In the genomic region with DNA sequence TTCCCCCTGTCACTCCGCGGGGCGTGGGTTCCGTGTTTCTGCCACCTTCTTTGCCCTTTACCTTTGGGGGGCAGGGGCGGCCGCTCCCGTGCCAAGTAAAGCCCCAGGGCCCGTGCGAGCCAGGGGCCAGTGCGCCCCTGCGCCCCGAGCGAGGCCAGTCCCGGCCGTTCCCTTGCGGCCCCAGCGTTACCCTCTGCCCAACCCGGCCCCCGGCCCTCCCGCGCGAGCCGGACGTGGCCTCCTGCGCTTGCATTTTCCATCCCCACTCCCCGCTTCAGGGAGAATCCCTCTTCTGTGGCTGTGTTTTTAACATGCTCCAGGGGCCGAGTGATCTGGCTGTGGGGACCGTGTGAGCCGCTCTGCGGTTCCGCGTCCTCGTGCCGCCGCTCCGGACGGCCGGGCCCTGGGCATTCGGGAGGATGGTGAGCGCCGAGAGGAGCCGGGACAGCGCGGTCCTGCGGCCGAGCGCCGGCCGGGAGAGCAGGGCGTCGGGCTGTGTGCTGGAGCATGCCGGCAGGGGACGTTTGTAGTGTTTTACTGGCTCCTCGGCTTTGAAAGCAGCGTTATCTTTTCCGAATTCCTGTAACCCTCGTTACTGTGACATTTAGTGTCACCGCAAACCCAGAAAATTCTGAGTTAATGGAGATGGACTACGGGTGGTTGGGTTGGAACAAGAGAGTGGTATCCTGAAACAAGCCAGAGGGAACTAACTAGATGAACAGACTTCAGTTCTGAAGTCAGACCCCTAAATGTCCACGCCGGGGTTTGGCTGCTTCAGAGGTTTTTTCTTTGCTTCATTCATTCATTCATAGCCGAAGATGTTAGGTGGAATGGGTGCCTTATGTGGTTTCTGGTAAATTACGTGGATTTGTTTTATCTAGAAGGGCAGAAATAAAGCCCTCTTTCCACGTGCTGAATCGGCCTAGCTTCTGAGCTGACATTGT, we compare ENCODE assay signal across 8 cellular contexts. TPM values are rescaled to one million over a fixed set of nuclear protein-coding genes. Genes with fewer than 3 reads are reported as not detected.
DNase-seq lines count a peak whose midpoint lies in the region; ATAC-seq and TF ChIP-seq lines count a peak whose summit lies in the region.

No MANE protein-coding gene starts in this region.

- H3K27me3 ChIP-seq in PC-9 (ENCODE audit: insufficient read depth, low read depth): no peaks in the 10 kb centered on the region
- H3K27me3 ChIP-seq in right atrium auricular region: no peaks in the 10 kb centered on the region

- H2AFZ ChIP-seq in PC-9: peak overlapping the region; percentile 76

- CTCF ChIA-PET in PC-9 (lab: Charles Lee): no interaction called here

- peak; percentile 57 for DNase-seq in NCI-H82 (lab: John Stamatoyannopoulos, UW)
- no peak for DNase-seq in NCI-H82 treated with DMSO at 0.1 percent for 48 hours (lab: John Stamatoyannopoulos, UW; ENCODE audit: unreplicated experiment)
- peak in 1 of 2 experiments; percentile 30 for DNase-seq in PC-9
- DNase-seq in right atrium auricular region (ENCODE audit: low spot score): no peak
- DNase-seq in pons (ENCODE audit: low spot score): peak; percentile 21
- DNase-seq in cerebellar nuclear complex (lab: John Stamatoyannopoulos, UW): no peak

- TF ChIP-seq CTCF in PC-9 (conservative IDR thresholded peaks at IDR 0.05) (no peak), right atrium auricular region (IDR thresholded peaks at IDR 0.05) (no peak)

- no peak for ATAC-seq in HG03354 (IDR thresholded peaks at IDR 0.05; ENCODE audit: poor library complexity, severe bottlenecking, unreplicated experiment)

- H4K20me1 ChIP-seq in PC-9 (ENCODE audit: insufficient read depth): peaks cover 12% of the 10 kb centered on the region; the same call in 1 of the 2 replicates

- H3K36me3 ChIP-seq in PC-9 (ENCODE audit: low read depth): no peaks in the 10 kb centered on the region
- H3K36me3 ChIP-seq in right atrium auricular region: no peaks in the 10 kb centered on the region

- POLR2A ChIA-PET in PC-9 (lab: Charles Lee; ENCODE audit: unreplicated experiment): interaction anchor here (0.8 kb wide), 1 partner anchor 146 kb away, joined by 7 read pairs; no protein-coding TSS in a partner anchor

- peaks cover 8% of the 10 kb centered on the region; the same call in 1 of the 2 replicates for H3F3A ChIP-seq in PC-9 (ENCODE audit: insufficient read depth, low read depth)

- H3K27ac ChIP-seq in PC-9: 0 out of 2 replicates have a peak overlapping the region, but pooled peaks have one; percentile 39
- peak overlapping the region; percentile 35 for H3K27ac ChIP-seq in angular gyrus (ENCODE audit: low read depth, low read length)
- peak overlapping the region; percentile 89 to 92 for H3K27ac ChIP-seq in right atrium auricular region

- no peaks in the 10 kb centered on the region for H3K9me2 ChIP-seq in PC-9 (ENCODE audit: insufficient read depth)

- peaks cover 28% of the 10 kb centered on the region for H3K4me1 ChIP-seq in PC-9 (replicated peaks; ENCODE audit: insufficient read depth)
- peaks cover 0 to 27% of the 10 kb centered on the region in 2 donors for H3K4me1 ChIP-seq in right atrium auricular region

- peak overlapping the region; percentile 93 for H3K4me3 ChIP-seq in PC-9
- peak overlapping the region; percentile 77 to 78 for H3K4me3 ChIP-seq in right atrium auricular region

- BruUV-seq in PC-9 (replicated peaks; lab: Mats Ljungman, UMichigan): TSS peak; percentile 35

- H3K79me2 ChIP-seq in PC-9 (ENCODE audit: low read depth): peaks cover 58% of the 10 kb centered on the region

- intact Hi-C loops in PC-9 (cut with micrococcal nuclease; ENCODE audit: unreplicated experiment): loop anchor here (1.0 to 5.0 kb wide), 5 partner anchors 17 to 199 kb away; no protein-coding TSS in a partner anchor

- no peaks in the 10 kb centered on the region for H3K9me3 ChIP-seq in PC-9 (ENCODE audit: insufficient read depth, low read depth)
- H3K9me3 ChIP-seq in right atrium auricular region: no peaks in the 10 kb centered on the region

- H3K4me2 ChIP-seq in PC-9: peak overlapping the region; percentile 92

RNA-seq across cellular contexts. Expression of a gene that starts 1.1 kb away (rescaled TPM):
- total RNA-seq in PC-9 (2021) (104 and 121 TPM in 2 replicates), right atrium auricular region (10 to 100 TPM; 29.9 to 39.5 TPM)

Comparison
In these comparisons a context has a peak if more than half of its experiments do, and no peak if none do; other contexts are left out.
1. DNase-seq: peak in NCI-H82 (single experiment) and pons (single experiment); none in NCI-H82 treated with DMSO at 0.1 percent for 48 hours (single experiment), right atrium auricular region (single experiment) and cerebellar nuclear complex (0 of 2).
2. H3K27ac ChIP-seq: peak in every context shown above with its lines; median percentile 90 in right atrium auricular region; 39 in PC-9; 35 in angular gyrus.